ENCODE assay signal across 20 cellular contexts in genomic region chr6:4687656-4687988, GRCh38.
DNase-seq lines count a peak whose midpoint lies in the region; ATAC-seq, FAIRE-seq and TF ChIP-seq lines count a peak whose summit lies in the region.
"Had no signal": no experiment of that assay in that cellular context is flagged by ENCODE, and none has a peak within 500 bp of the region (broad histone marks: within the 10 kb centered on the region; RNA-seq: fewer than 3 reads in every experiment).

No MANE protein-coding gene starts in this region.

- H3K9me3 ChIP-seq in A549 (peaks cover 3% of the 10 kb centered on the region; the same call in 1 of the 3 replicates), IMR-90 (ENCODE audit: control insufficient read depth, insufficient read depth, low read length) (no peaks in the 10 kb centered on the region), mammary epithelial cell (replicated peaks; ENCODE audit: insufficient read depth, low read length) (no peaks in the 10 kb centered on the region), neuronal stem cell (replicated peaks in 1 of 2; ENCODE audit: control insufficient read depth in 2 of 2, insufficient read depth in 1 of 2, low read depth in 1 of 2, low read length in 2 of 2) (peaks cover 0 to 3% of the 10 kb centered on the region in 2 donors), SJCRH30 (replicated peaks) (no peaks in the 10 kb centered on the region)

- peak overlapping the region in 1 of 2 experiments; percentile 48; a peak in 1 of 4 replicates for H4K8ac ChIP-seq in IMR-90 (ENCODE audit: low read depth in 2 of 2, low read length in 2 of 2)
- H4K8ac ChIP-seq in neuronal stem cell (ENCODE audit: low read depth, low read length): no peak overlapping the region

- no peak for FAIRE-seq in A549 (lab: Jason Lieb, UNC)
- FAIRE-seq: colon, D721Med had no signal

- no peak overlapping the region for H2BK12ac ChIP-seq in neuronal stem cell (ENCODE audit: low read length)

- peak overlapping the region; percentile 87 for H3K4me2 ChIP-seq in A549
- peak overlapping the region; percentile 28; the same call in 1 of the 2 replicates for H3K4me2 ChIP-seq in IMR-90 (ENCODE audit: low read depth, low read length)
- H3K4me2 ChIP-seq in mammary epithelial cell (ENCODE audit: insufficient read depth, low read depth, low read length): peak overlapping the region; percentile 72
- H3K4me2 ChIP-seq in neuronal stem cell (ENCODE audit: insufficient read depth, low read length, poor library complexity, severe bottlenecking): no peak overlapping the region
- H3K4me2 ChIP-seq: BLaER1 had no signal

- no peak overlapping the region for H2AK9ac ChIP-seq in IMR-90 (replicated peaks; ENCODE audit: low read depth, low read length, poor library complexity)

- H2BK20ac ChIP-seq in IMR-90 (ENCODE audit: low read depth, low read length): peak overlapping the region; percentile 72

- peak overlapping the region; percentile 39; the same call in 1 of the 2 replicates for H3K4ac ChIP-seq in IMR-90 (ENCODE audit: low read depth, low read length)
- H3K4ac ChIP-seq in neuronal stem cell (ENCODE audit: low read length): no peak overlapping the region

- intact Hi-C loops in IMR-90 (cut with micrococcal nuclease): no loop called here
- intact Hi-C loops in mammary epithelial cell (cut with micrococcal nuclease): no loop called here

- peaks cover 2% of the 10 kb centered on the region for H3K27me3 ChIP-seq in IMR-90 (ENCODE audit: control insufficient read depth, insufficient read depth, low read length)
- H3K27me3 ChIP-seq in mammary epithelial cell (ENCODE audit: insufficient read depth, low read length): no peaks in the 10 kb centered on the region
- H3K27me3 ChIP-seq in neuronal stem cell (ENCODE audit: control insufficient read depth in 3 of 3, insufficient read depth in 3 of 3, low read depth in 1 of 3, low read length in 3 of 3): no peaks in the 10 kb centered on the region
- H3K27me3 ChIP-seq in SJCRH30: no peaks in the 10 kb centered on the region
- H3K27me3 ChIP-seq: BLaER1 had no signal

- H3K4me1 ChIP-seq in A549 (peaks cover 13% of the 10 kb centered on the region), IMR-90 (ENCODE audit: control insufficient read depth, insufficient read depth, low read length) (no peaks in the 10 kb centered on the region; the same call in 1 of the 2 replicates), mammary epithelial cell (ENCODE audit: insufficient read depth, low read length) (peaks cover 6% of the 10 kb centered on the region), neuronal stem cell (ENCODE audit: control insufficient read depth in 2 of 2, insufficient read depth in 1 of 2, low read depth in 1 of 2, low read length in 2 of 2) (peaks cover 0 to 2% of the 10 kb centered on the region in 2 donors), SJCRH30 (no peaks in the 10 kb centered on the region)

- no peak for TF ChIP-seq EP300 in A549 (IDR thresholded peaks at IDR 0.05)

- in situ Hi-C loops in IMR-90 (cut with MboI; ENCODE audit: low sequenced_read_pairs): no loop called here
- in situ Hi-C loops in mammary epithelial cell (cut with MboI; ENCODE audit: low sequenced_read_pairs in 2 of 2): no loop called here

- TF ChIP-seq RAD21 in A549 (conservative IDR thresholded peaks at IDR 0.05 in 1 of 2, IDR thresholded peaks at IDR 0.05 in 1 of 2) (no peak), IMR-90 (IDR thresholded peaks at IDR 0.05; ENCODE audit: low read length) (no peak)

- no peak for TF ChIP-seq CTCF in A549 (IDR thresholded peaks at IDR 0.05)
- no peak for TF ChIP-seq CTCF in IMR-90 (conservative IDR thresholded peaks at IDR 0.05; ENCODE audit: low read depth, low read length)
- no peak for TF ChIP-seq CTCF in mammary epithelial cell (conservative IDR thresholded peaks at IDR 0.05 in 1 of 2, IDR thresholded peaks at IDR 0.05 in 1 of 2; ENCODE audit: extremely low read depth in 1 of 2, insufficient read depth in 1 of 2, low read depth in 1 of 2, low read length in 2 of 2)

- H3K4me3 ChIP-seq in A549 (no peak overlapping the region), IMR-90 (ENCODE audit: insufficient read depth, low read depth, low read length) (no peak overlapping the region), mammary epithelial cell (replicated peaks in 1 of 3; ENCODE audit: insufficient read depth in 1 of 3, low read depth in 2 of 3, low read length in 3 of 3) (no peak overlapping the region), neuronal stem cell (ENCODE audit: low read length in 2 of 2) (no peak overlapping the region), SJCRH30 (no peak overlapping the region)
- H3K4me3 ChIP-seq: BLaER1 had no signal

- H3K79me1 ChIP-seq in IMR-90 (ENCODE audit: low read depth in 1 of 2, low read length in 2 of 2) (no peaks in the 10 kb centered on the region), neuronal stem cell (ENCODE audit: low read depth, low read length) (no peaks in the 10 kb centered on the region)

- no peak for TF ChIP-seq POLR2A in A549 (IDR thresholded peaks at IDR 0.05; ENCODE audit: low read length)
- no peak for TF ChIP-seq POLR2A in IMR-90 (IDR thresholded peaks at IDR 0.05; ENCODE audit: low read depth, low read length)

- H3K9ac ChIP-seq in IMR-90 (ENCODE audit: low read depth, low read length): no peak overlapping the region
- no peak overlapping the region for H3K9ac ChIP-seq in mammary epithelial cell (ENCODE audit: insufficient read depth, low read length)
- no peak overlapping the region for H3K9ac ChIP-seq in neuronal stem cell (ENCODE audit: low read depth, low read length, poor library complexity)
- H3K9ac ChIP-seq: BLaER1 had no signal

- POLR2A ChIA-PET in A549 (lab: Yijun Ruan, JAX) (no interaction called here), IMR-90 (lab: Charles Lee; ENCODE audit: unreplicated experiment) (no interaction called here)

- CTCF ChIA-PET in A549 (lab: Yijun Ruan, JAX) (no interaction called here), IMR-90 (lab: Yijun Ruan, JAX) (no interaction called here), mammary epithelial cell (lab: Charles Lee; ENCODE audit: low non-redundant PET) (no interaction called here)

- H3K23ac ChIP-seq in IMR-90 (ENCODE audit: low read depth, low read length) (peak overlapping the region; percentile 30; the same call in 1 of the 2 replicates), neuronal stem cell (ENCODE audit: low read depth, low read length, poor library complexity) (no peak overlapping the region)

- no peak overlapping the region; the same call in 1 of the 2 replicates for H2AK5ac ChIP-seq in IMR-90 (ENCODE audit: low read depth, low read length)
- no peak overlapping the region for H2AK5ac ChIP-seq in neuronal stem cell (ENCODE audit: low read depth, low read length)

- H4K5ac ChIP-seq in IMR-90 (ENCODE audit: low read depth, low read length): no peak overlapping the region

- H2AFZ ChIP-seq in IMR-90 (replicated peaks; ENCODE audit: low read length, poor library complexity): no peak overlapping the region
- H2AFZ ChIP-seq in mammary epithelial cell (ENCODE audit: low read depth, low read length): peak overlapping the region; percentile 19
- peak overlapping the region; percentile 29 for H2AFZ ChIP-seq in neuronal stem cell (ENCODE audit: low read length)

- H3K18ac ChIP-seq in IMR-90 (ENCODE audit: low read depth, low read length) (peak overlapping the region; percentile 42; the same call in 1 of the 2 replicates), neuronal stem cell (ENCODE audit: low read length) (no peak overlapping the region)

- H3K9me1 ChIP-seq in IMR-90 (ENCODE audit: insufficient read depth, low read length): peaks cover 2% of the 10 kb centered on the region; the same call in 1 of the 2 replicates

- ATAC-seq in A549 (peak; percentile 62 to 64; a peak in 3 of 6 replicates), IMR-90 (ENCODE audit: low read depth) (no peak), GM18520 (IDR thresholded peaks at IDR 0.05; ENCODE audit: unreplicated experiment) (no peak), GM19023 (IDR thresholded peaks at IDR 0.05; ENCODE audit: unreplicated experiment) (no peak)
- ATAC-seq: activated CD4-positive, CD25-positive, alpha-beta regulatory T cell treated with anti-CD3 and anti-CD28 coated beads, Interleukin-2, amount 50 U/mL, for 24 hours; activated CD8-positive, alpha-beta T cell treated with anti-CD3 and anti-CD28 coated beads, Interleukin-2, amount 10 ng/mL, durations not matched to agents 7 days and 5 days had no signal

- H3K27ac ChIP-seq in A549 (peak overlapping the region; percentile 91 to 96), IMR-90 (ENCODE audit: insufficient read depth, low read length) (no peak overlapping the region), mammary epithelial cell (ENCODE audit: insufficient read depth, low read depth, low read length) (peak overlapping the region; percentile 48), neuronal stem cell (replicated peaks; ENCODE audit: low read length) (no peak overlapping the region), SJCRH30 (no peak overlapping the region)
- H3K27ac ChIP-seq: BLaER1 had no signal

- no peak overlapping the region for H3K56ac ChIP-seq in IMR-90 (ENCODE audit: extremely low read depth, insufficient read depth, low read length)

- no peaks in the 10 kb centered on the region for H3K79me2 ChIP-seq in mammary epithelial cell (ENCODE audit: insufficient read depth, low read length)

- H4K91ac ChIP-seq in IMR-90 (ENCODE audit: insufficient read depth, low read depth, low read length) (no peak overlapping the region), neuronal stem cell (ENCODE audit: low read depth, low read length, poor library complexity) (no peak overlapping the region)

- no TSS peak for BruUV-seq in IMR-90 (replicated peaks; lab: Mats Ljungman, UMichigan)
- no TSS peak for BruUV-seq in mammary epithelial cell (replicated peaks; lab: Mats Ljungman, UMichigan)

- dilution Hi-C loops in IMR-90 (cut with HindIII; ENCODE audit: low sequenced_read_pairs, unreplicated experiment): no loop called here
- dilution Hi-C loops in mammary epithelial cell (cut with HindIII; ENCODE audit: low sequenced_read_pairs): no loop called here

- H4K20me1 ChIP-seq in IMR-90 (ENCODE audit: insufficient read depth, low read length): no peaks in the 10 kb centered on the region
- H4K20me1 ChIP-seq in mammary epithelial cell (ENCODE audit: insufficient read depth, low read length): no peaks in the 10 kb centered on the region
- H4K20me1 ChIP-seq: BLaER1 had no signal

- peak overlapping the region; percentile 20; the same call in 1 of the 3 replicates for H2BK15ac ChIP-seq in IMR-90 (ENCODE audit: low read depth, low read length)
- H2BK15ac ChIP-seq in neuronal stem cell (ENCODE audit: low read length): no peak overlapping the region

- H2BK120ac ChIP-seq in IMR-90 (ENCODE audit: low read depth, low read length): peak overlapping the region; percentile 68
- no peak overlapping the region for H2BK120ac ChIP-seq in neuronal stem cell (ENCODE audit: low read depth, low read length)

- H3K14ac ChIP-seq in IMR-90 (replicated peaks; ENCODE audit: low read depth, low read length): no peak overlapping the region
- no peak overlapping the region for H3K14ac ChIP-seq in neuronal stem cell (ENCODE audit: low read length)

- H3K36me3 ChIP-seq in IMR-90 (ENCODE audit: control insufficient read depth, insufficient read depth, low read length) (no peaks in the 10 kb centered on the region), mammary epithelial cell (ENCODE audit: insufficient read depth, low read length) (no peaks in the 10 kb centered on the region), neuronal stem cell (replicated peaks in 1 of 2; ENCODE audit: control insufficient read depth in 2 of 2, insufficient read depth in 2 of 2, low read length in 2 of 2) (no peaks in the 10 kb centered on the region), SJCRH30 (no peaks in the 10 kb centered on the region)
- H3K36me3 ChIP-seq: BLaER1 had no signal

- DNase-seq in A549 (ENCODE audit: low read depth in 1 of 2, low spot score in 1 of 2): no peak
- DNase-seq in IMR-90: no peak
- no peak for DNase-seq in mammary epithelial cell
- DNase-seq in neuronal stem cell (ENCODE audit: low spot score): no peak
- no peak for DNase-seq in KG1 (lab: John Stamatoyannopoulos, UW)
- no peak for DNase-seq in SJCRH30
- DNase-seq: activated CD8-positive, alpha-beta T cell treated with anti-CD3 and anti-CD28 coated beads, Interleukin-2, amount 10 ng/mL, durations not matched to agents 7 days and 5 days; activated gamma-delta T cell; endodermal cell; NCI-H1417; NCI-H2081; NCI-H82; Right ventricle myocardium superior; stimulated activated CD4-positive, alpha-beta T cell treated with anti-CD3 and anti-CD28 coated beads, Interleukin-1b, Interleukin-23, amount 100 ng/mL, for 48 hours had no signal

- H2BK5ac ChIP-seq in IMR-90 (ENCODE audit: low read depth, low read length, poor library complexity, severe bottlenecking) (peak overlapping the region; percentile 51), neuronal stem cell (ENCODE audit: low read length) (no peak overlapping the region)

Comparison
In these comparisons a context has a peak if more than half of its experiments do, and no peak if none do; other contexts are left out.
1. ATAC-seq: peak in A549 (2 of 2); none in IMR-90 (single experiment), GM18520 (single experiment) and GM19023 (single experiment).
2. H3K27ac ChIP-seq: peak in A549 (2 of 2) and mammary epithelial cell (single experiment); none in IMR-90 (single experiment), neuronal stem cell (single experiment) and SJCRH30 (single experiment).